Comparison of ENCODE assay signal across 30 cellular contexts in genomic region chr6:20817806-20818320, GRCh38.
A peak's percentile ranks its signal among the peaks of the same experiment; 100 is the strongest.
DNase-seq lines count a peak whose midpoint lies in the region; ATAC-seq and TF ChIP-seq lines count a peak whose summit lies in the region.
"Had no signal": no experiment of that assay in that cellular context is flagged by ENCODE, and none has a peak within 500 bp of the region (broad histone marks: within the 10 kb centered on the region; RNA-seq: fewer than 3 reads in every experiment).

No MANE protein-coding gene starts in this region.

- no peak overlapping the region for H3K4me3 Mint-ChIP-seq in MCF 10A (ENCODE audit: unreplicated experiment)
- no peak overlapping the region for H3K4me3 Mint-ChIP-seq in activated naive CD4-positive, alpha-beta T cell treated with anti-CD3 and anti-CD28 coated beads for 36 hours
- H3K4me3 Mint-ChIP-seq: activated naive CD4-positive, alpha-beta T cell treated with anti-CD3 and anti-CD28 coated beads, Interleukin-2, amount 50 U/mL, for 24 hours; CD4-positive, alpha-beta T cell; dendritic cell treated with granulocyte-macrophage colony-stimulating factor and Interleukin-4, amounts not matched to agents 40 ng/mL and 50 ng/mL, for 4 days; endodermal cell; natural killer cell had no signal

- H3K27me3 ChIP-seq in breast epithelium: no peaks in the 10 kb centered on the region
- H3K27me3 ChIP-seq: esophagus muscularis mucosa had no signal

- H3K27ac ChIP-seq in breast epithelium: no peak overlapping the region
- H3K27ac ChIP-seq: A549, esophagus muscularis mucosa had no signal

- no peak overlapping the region for H3K27ac Mint-ChIP-seq in MCF 10A (ENCODE audit: low read depth, unreplicated experiment)
- no peak overlapping the region for H3K27ac Mint-ChIP-seq in activated naive CD4-positive, alpha-beta T cell treated with anti-CD3 and anti-CD28 coated beads for 36 hours
- H3K27ac Mint-ChIP-seq: activated naive CD4-positive, alpha-beta T cell treated with anti-CD3 and anti-CD28 coated beads, Interleukin-2, amount 50 U/mL, for 24 hours; CD4-positive, alpha-beta T cell; dendritic cell treated with granulocyte-macrophage colony-stimulating factor and Interleukin-4, amounts not matched to agents 40 ng/mL and 50 ng/mL, for 4 days; endodermal cell; natural killer cell had no signal

- intact Hi-C loops in MCF 10A (cut with micrococcal nuclease) (no loop called here), breast epithelium (cut with DNase I; ENCODE audit: low total_unique reads) (no loop called here)
- intact Hi-C loops in activated naive CD4-positive, alpha-beta T cell treated with anti-CD3 and anti-CD28 coated beads for 36 hours (cut with micrococcal nuclease): no loop called here

- H3K4me1 Mint-ChIP-seq in MCF 10A (ENCODE audit: insufficient read depth, unreplicated experiment): peaks cover 12% of the 10 kb centered on the region
- H3K4me1 Mint-ChIP-seq in activated naive CD4-positive, alpha-beta T cell treated with anti-CD3 and anti-CD28 coated beads for 36 hours (ENCODE audit: low read depth): no peaks in the 10 kb centered on the region

- H3K4me3 ChIP-seq in breast epithelium: no peak overlapping the region
- H3K4me3 ChIP-seq: A549, esophagus muscularis mucosa had no signal

- POLR2A ChIA-PET in MCF 10A (lab: Yijun Ruan, JAX): interaction anchor here (1.7 kb wide), 1 partner anchor 10 kb away, joined by 5 read pairs; no protein-coding TSS in a partner anchor

- H3K36me3 Mint-ChIP-seq in MCF 10A (ENCODE audit: insufficient read depth, unreplicated experiment): no peaks in the 10 kb centered on the region
- peaks cover 26% of the 10 kb centered on the region for H3K36me3 Mint-ChIP-seq in activated naive CD4-positive, alpha-beta T cell treated with anti-CD3 and anti-CD28 coated beads for 36 hours (ENCODE audit: low read depth)
- H3K36me3 Mint-ChIP-seq: natural killer cell had no signal

- BruUV-seq in MCF 10A (replicated peaks; lab: Mats Ljungman, UMichigan): no TSS peak

- no peak for ATAC-seq in GM19455 (IDR thresholded peaks at IDR 0.05; ENCODE audit: unreplicated experiment)
- ATAC-seq: A549, natural killer cell had no signal

- TF ChIP-seq POLR2A in breast epithelium (IDR thresholded peaks at IDR 0.05): no peak

- no peaks in the 10 kb centered on the region for H3K4me1 ChIP-seq in breast epithelium
- H3K4me1 ChIP-seq: esophagus muscularis mucosa had no signal

- no peaks in the 10 kb centered on the region for H3K36me3 ChIP-seq in breast epithelium
- H3K36me3 ChIP-seq: esophagus muscularis mucosa had no signal

- H3K27me3 Mint-ChIP-seq in MCF 10A (ENCODE audit: insufficient read depth, unreplicated experiment): no peaks in the 10 kb centered on the region
- no peaks in the 10 kb centered on the region for H3K27me3 Mint-ChIP-seq in activated naive CD4-positive, alpha-beta T cell treated with anti-CD3 and anti-CD28 coated beads for 36 hours (ENCODE audit: low read depth)
- H3K27me3 Mint-ChIP-seq: activated naive CD4-positive, alpha-beta T cell treated with anti-CD3 and anti-CD28 coated beads, Interleukin-2, amount 50 U/mL, for 24 hours; CD4-positive, alpha-beta T cell; dendritic cell treated with granulocyte-macrophage colony-stimulating factor and Interleukin-4, amounts not matched to agents 40 ng/mL and 50 ng/mL, for 4 days had no signal

- CTCF ChIA-PET in MCF 10A (lab: Yijun Ruan, JAX): interaction anchor here (1.1 kb wide), 1 partner anchor 9 kb away, joined by 3 read pairs; no protein-coding TSS in a partner anchor
- CTCF ChIA-PET in activated naive CD4-positive, alpha-beta T cell treated with anti-CD3 and anti-CD28 coated beads for 36 hours (lab: Charles Lee): no interaction called here

- no peaks in the 10 kb centered on the region for H3K9me3 ChIP-seq in breast epithelium
- H3K9me3 ChIP-seq: esophagus muscularis mucosa had no signal

- TF ChIP-seq CTCF in MCF 10A (IDR thresholded peaks at IDR 0.05; ENCODE audit: unreplicated experiment) (no peak), breast epithelium (IDR thresholded peaks at IDR 0.05) (no peak)

- peaks cover 15% of the 10 kb centered on the region for H3K9me3 Mint-ChIP-seq in MCF 10A (ENCODE audit: unreplicated experiment)
- H3K9me3 Mint-ChIP-seq in activated naive CD4-positive, alpha-beta T cell treated with anti-CD3 and anti-CD28 coated beads for 36 hours: no peaks in the 10 kb centered on the region

- DNase-seq in MCF 10A (ENCODE audit: unreplicated experiment) (peak; percentile 34), breast epithelium (ENCODE audit: low spot score in 2 of 2) (no peak), NCI-H69 (lab: John Stamatoyannopoulos, UW) (peak; percentile 75), fibroblast of peridontal ligament (ENCODE audit: extremely low read depth) (peak; percentile 15), renal cortical epithelial cell (ENCODE audit: low read depth) (peak; percentile 67), superior temporal gyrus (ENCODE audit: extremely low spot score) (no peak)
- DNase-seq in activated naive CD4-positive, alpha-beta T cell treated with anti-CD3 and anti-CD28 coated beads for 36 hours: no peak
- DNase-seq: activated CD4-positive, alpha-beta T cell treated with anti-CD3 and anti-CD28 coated beads, Interleukin-2, amount 50 U/mL, for 48 hours; activated CD4-positive, CD25-positive, alpha-beta regulatory T cell; activated CD8-positive, alpha-beta memory T cell treated with anti-CD3 and anti-CD28 coated beads, Interleukin-2, amount 50 U/mL, for 4 hours; AML-193; anterior cingulate cortex; caudate nucleus; CD4-positive, alpha-beta T cell; endodermal cell; islet precursor cell; natural killer cell; NCI-H1105; NCI-H2029; NCI-H526; SHP77; stimulated activated CD4-positive, alpha-beta T cell treated with anti-CD3 and anti-CD28 coated beads, Interleukin-2, amount 100 ng/mL, for 48 hours; SW 1271; T1000; trophoblast cell had no signal

Comparison
In these comparisons a context has a peak if more than half of its experiments do, and no peak if none do; other contexts are left out.
1. DNase-seq: peak in MCF 10A (single experiment), NCI-H69 (single experiment), fibroblast of peridontal ligament (single experiment) and renal cortical epithelial cell (single experiment); none in breast epithelium (0 of 2), superior temporal gyrus (single experiment) and activated naive CD4-positive, alpha-beta T cell treated with anti-CD3 and anti-CD28 coated beads for 36 hours (single experiment).